ENCODE assay signal across 10 cellular contexts in the genomic region with DNA sequence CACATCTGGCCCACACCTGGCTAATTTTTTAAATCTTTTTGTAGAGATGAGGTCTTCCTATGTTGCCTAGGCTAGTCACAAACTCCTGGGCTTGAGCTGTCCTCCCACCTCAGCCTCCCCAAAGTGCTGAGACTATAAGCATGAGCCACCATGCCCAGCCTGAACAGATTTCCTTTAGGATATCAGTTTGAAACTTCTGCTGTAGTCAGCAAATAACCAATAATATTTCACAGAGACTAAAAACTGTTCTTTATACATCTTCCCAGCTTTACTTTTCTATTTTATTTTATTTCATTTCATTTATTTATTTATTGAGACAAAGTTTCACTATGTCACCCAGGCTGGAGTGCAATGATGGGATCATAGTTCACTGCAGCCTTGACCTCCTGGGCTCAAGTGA. TPM values are rescaled to one million over a fixed set of nuclear protein-coding genes. Genes with fewer than 3 reads are reported as not detected.
"Had no signal": no experiment of that assay in that cellular context is flagged by ENCODE, and none has a peak within 500 bp of the region (broad histone marks: within the 10 kb centered on the region; RNA-seq: fewer than 3 reads in every experiment).

No MANE protein-coding gene starts in this region.

- FAIRE-seq: H1, H54, HTR-8/SVneo had no signal

- H3K4me3 ChIP-seq: GM23338 had no signal

- H2AFZ ChIP-seq: GM23338 had no signal

- H3K27ac ChIP-seq: KMS-11 had no signal

- H3K9ac ChIP-seq: KMS-11 had no signal

- ATAC-seq: GM23338 had no signal

- H3K27ac Mint-ChIP-seq: GM23338, H9 had no signal

- H3K9me3 Mint-ChIP-seq: GM23338, H9 had no signal

- DNase-seq: H9, HCEC 1CT, Karpas-422, KBM-7 had no signal

- H3K4me1 Mint-ChIP-seq: GM23338, H9 had no signal

- H3K4me3 Mint-ChIP-seq: GM23338, H9 had no signal

- H3K4me2 ChIP-seq: GM23338, KMS-11 had no signal

RNA-seq across cellular contexts. Expression of gene TEKT2, which starts 29.9 kb away (rescaled TPM):
- total RNA-seq: HT-29 had no signal
